ENCODE assay signal across 8 cellular contexts in genomic region chr9:132078369-132079356, GRCh38. TPM values are rescaled to one million over a fixed set of nuclear protein-coding genes. Genes with fewer than 3 reads are reported as not detected.
DNase-seq lines count a peak whose midpoint lies in the region; ATAC-seq and TF ChIP-seq lines count a peak whose summit lies in the region.

No MANE protein-coding gene starts in this region.

- peak overlapping the region; percentile 92 for H3K4me3 Mint-ChIP-seq in activated T-cell treated with anti-CD3 and anti-CD28 coated beads, Interleukin-2, amount 50 U/mL, for 24 hours

- H3K4me2 ChIP-seq in parathyroid adenoma (ENCODE audit: low read length) = peak overlapping the region; percentile 75

- no peaks in the 10 kb centered on the region for H3K27me3 ChIP-seq in cardiac muscle cell
- H3K27me3 ChIP-seq in foreskin keratinocyte = no peaks in the 10 kb centered on the region
- H3K27me3 ChIP-seq in parathyroid adenoma (ENCODE audit: control insufficient read depth, insufficient read depth, low read length) = no peaks in the 10 kb centered on the region

- intact Hi-C loops in cardiac septum (cut with DNase I) = loop anchor here (5.0 kb wide), 1 partner anchor 159 kb away; no protein-coding TSS in a partner anchor

- peak overlapping the region; percentile 74 for H3K27ac ChIP-seq in cardiac muscle cell
- no peak overlapping the region for H3K27ac ChIP-seq in foreskin keratinocyte
- H3K27ac ChIP-seq in parathyroid adenoma = no peak overlapping the region

- DNase-seq in cardiac muscle cell (ENCODE audit: low read depth in 1 of 2, low spot score in 1 of 2) (peak; percentile 5 to 63), cardiac septum (ENCODE audit: low spot score) (no peak), NCI-H2171 (lab: John Stamatoyannopoulos, UW) (peak; percentile 10), foreskin keratinocyte (no peak)
- no peak for DNase-seq in activated T-cell treated with anti-CD3 and anti-CD28 coated beads, Interleukin-2, amount 50 U/mL, for 24 hours

- peaks cover 58% of the 10 kb centered on the region for H3K4me1 Mint-ChIP-seq in activated T-cell treated with anti-CD3 and anti-CD28 coated beads, Interleukin-2, amount 50 U/mL, for 24 hours (ENCODE audit: low read depth)

- no peaks in the 10 kb centered on the region for H3K9me3 Mint-ChIP-seq in activated T-cell treated with anti-CD3 and anti-CD28 coated beads, Interleukin-2, amount 50 U/mL, for 24 hours

- H3K4me3 ChIP-seq in cardiac muscle cell = peak overlapping the region; percentile 90
- peak overlapping the region; percentile 67 for H3K4me3 ChIP-seq in parathyroid adenoma (ENCODE audit: low read depth, low read length)

- no peaks in the 10 kb centered on the region for H3K27me3 Mint-ChIP-seq in activated T-cell treated with anti-CD3 and anti-CD28 coated beads, Interleukin-2, amount 50 U/mL, for 24 hours

- no peak for TF ChIP-seq CTCF in cardiac muscle cell (IDR thresholded peaks at IDR 0.05; ENCODE audit: low read depth, low read length)
- no peak for TF ChIP-seq CTCF in foreskin keratinocyte (conservative IDR thresholded peaks at IDR 0.05)
- TF ChIP-seq CTCF in parathyroid adenoma (IDR thresholded peaks at IDR 0.05) = no peak

- H3K4me1 ChIP-seq in cardiac muscle cell (ENCODE audit: low read depth) (peaks cover 9% of the 10 kb centered on the region), foreskin keratinocyte (peaks cover 3% of the 10 kb centered on the region), parathyroid adenoma (peaks cover 2% of the 10 kb centered on the region)

- H3K36me3 ChIP-seq in cardiac muscle cell (peaks cover 15% of the 10 kb centered on the region), parathyroid adenoma (ENCODE audit: control insufficient read depth, insufficient read depth, low read length) (no peaks in the 10 kb centered on the region)

- H3K36me3 Mint-ChIP-seq in activated T-cell treated with anti-CD3 and anti-CD28 coated beads, Interleukin-2, amount 50 U/mL, for 24 hours (ENCODE audit: low read depth) = peaks cover 55% of the 10 kb centered on the region

- ATAC-seq in foreskin keratinocyte (peak; percentile 46), HG03139 (IDR thresholded peaks at IDR 0.05; ENCODE audit: unreplicated experiment) (no peak), GM21526 (IDR thresholded peaks at IDR 0.05; ENCODE audit: low FRiP score, unreplicated experiment) (no peak)

- H2AFZ ChIP-seq in parathyroid adenoma = peak overlapping the region; percentile 85

- no peaks in the 10 kb centered on the region for H3K9me3 ChIP-seq in cardiac muscle cell (ENCODE audit: low read depth)
- H3K9me3 ChIP-seq in parathyroid adenoma (ENCODE audit: control insufficient read depth, low read length) = no peaks in the 10 kb centered on the region

- H3K27ac Mint-ChIP-seq in activated T-cell treated with anti-CD3 and anti-CD28 coated beads, Interleukin-2, amount 50 U/mL, for 24 hours = peak overlapping the region; percentile 94

- H3K9ac ChIP-seq in parathyroid adenoma = peak overlapping the region; percentile 5

- peaks cover 16% of the 10 kb centered on the region for H3K79me2 ChIP-seq in parathyroid adenoma

RNA-seq across cellular contexts. Expression of gene MED27, which starts 1.0 kb away (rescaled TPM):
- 18.3 and 30.2 TPM in 2 replicates for total RNA-seq in cardiac muscle cell
- 50.9 and 69.2 TPM in 2 replicates for polyA plus RNA-seq in cardiac muscle cell
- total RNA-seq in cardiac septum = 19.2 TPM
- 26.1 and 35.9 TPM in 2 replicates for total RNA-seq in foreskin keratinocyte
- polyA plus RNA-seq in foreskin keratinocyte = 39.7 and 45.8 TPM in 2 replicates

Comparison
In these comparisons a context has a peak if more than half of its experiments do, and no peak if none do; other contexts are left out.
1. DNase-seq: peak in cardiac muscle cell (2 of 2) and NCI-H2171 (single experiment); none in cardiac septum (single experiment), activated T-cell treated with anti-CD3 and anti-CD28 coated beads, Interleukin-2, amount 50 U/mL, for 24 hours (single experiment) and foreskin keratinocyte (0 of 2).